ENCODE assay signal across 22 cellular contexts in genomic region chr3:140334530-140334929, GRCh38.
"Had no signal": no experiment of that assay in that cellular context is flagged by ENCODE, and none has a peak within 500 bp of the region (broad histone marks: within the 10 kb centered on the region; RNA-seq: fewer than 3 reads in every experiment).

No MANE protein-coding gene starts in this region.

- DNase-seq: hypothalamus; immature natural killer cell; islet precursor cell; left colon; left ventricle myocardium inferior; naive B cell; natural killer cell; ovary; right lobe of liver; stimulated activated CD4-positive, alpha-beta T cell treated with anti-CD3 and anti-CD28 coated beads, Interleukin-1b, Interleukin-23, amount 100 ng/mL, for 48 hours; stimulated activated CD4-positive, alpha-beta T cell treated with anti-CD3 and anti-CD28 coated beads, Interleukin-2, amount 100 ng/mL, for 48 hours; stimulated activated CD4-positive, alpha-beta T cell treated with anti-CD3 and anti-CD28 coated beads, Interleukin-4, amount 100 ng/mL, for 4 hours; stimulated activated CD8-positive, alpha-beta memory T cell treated with anti-CD3 and anti-CD28 coated beads, Interleukin-4, amount 100 ng/mL, for 48 hours; stimulated activated naive CD4-positive, alpha-beta T cell treated with Interleukin-2 at 50 U/mL for 16 hours; stimulated activated naive CD8-positive, alpha-beta T cell treated with anti-CD3 and anti-CD28 coated beads, Interleukin-15, amount 100 ng/mL, for 72 hours; substantia nigra; uterus had no signal

- ATAC-seq: left colon; natural killer cell; right lobe of liver; stimulated activated memory B cell treated with anti-CD40 and anti-IgM and Interleukin-4, amounts not matched to agents 10 μg/mL and 1 μg/mL and 100 μg/mL, for 72 hours; stimulated activated naive CD8-positive, alpha-beta T cell treated with anti-CD3 and anti-CD28 coated beads, Interleukin-15, amount 100 ng/mL, for 72 hours had no signal

- H3K4me2 ChIP-seq: smooth muscle cell had no signal

- H3K27me3 ChIP-seq: ovary, right atrium auricular region, right lobe of liver, tibial nerve, uterus had no signal

- H3K9me3 ChIP-seq: left ventricle myocardium inferior, ovary, right atrium auricular region, right lobe of liver, tibial nerve, uterus had no signal

- H3K27ac ChIP-seq: left ventricle myocardium inferior, ovary, right atrium auricular region, right lobe of liver, tibial nerve, uterus had no signal

- H3K4me3 ChIP-seq: left ventricle myocardium inferior, lung, ovary, right atrium auricular region, right lobe of liver, smooth muscle cell, tibial nerve, uterus had no signal

- H3K36me3 ChIP-seq: left ventricle myocardium inferior, ovary, right atrium auricular region, right lobe of liver, tibial nerve, uterus had no signal

- H3K4me1 ChIP-seq: left ventricle myocardium inferior, right atrium auricular region, right lobe of liver, tibial nerve, uterus had no signal
